In the genomic region with DNA sequence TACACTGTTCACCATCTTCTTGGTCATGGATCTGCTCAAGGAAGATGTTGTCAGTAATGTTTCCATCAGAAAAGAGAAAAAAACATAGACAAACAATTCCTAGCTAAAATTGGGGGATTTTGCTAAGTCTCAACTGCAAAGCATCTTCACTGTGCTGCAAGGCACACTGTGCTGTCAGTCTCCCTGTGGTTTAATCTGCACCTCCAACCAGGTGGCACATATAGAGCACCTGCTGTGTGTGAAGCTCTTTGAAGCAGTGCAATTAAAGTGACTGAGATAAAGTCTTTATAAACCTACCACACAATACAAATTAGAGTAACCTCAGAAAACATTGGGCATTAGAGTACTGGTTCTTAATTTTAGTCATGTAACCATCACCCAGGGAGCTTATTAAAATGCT, we compare ENCODE assay signal across 21 cellular contexts. TPM values are rescaled to one million over a fixed set of nuclear protein-coding genes. Genes with fewer than 3 reads are reported as not detected.
"Had no signal": no experiment of that assay in that cellular context is flagged by ENCODE, and none has a peak within 500 bp of the region (broad histone marks: within the 10 kb centered on the region; RNA-seq: fewer than 3 reads in every experiment).

No MANE protein-coding gene starts in this region.

- H3K4me3 ChIP-seq: MG63 had no signal

- H3K9ac ChIP-seq: SK-N-SH had no signal

- DNase-seq: IMR-90, Karpas-422, KG1, MG63, NCI-H1092, NCI-H1105 treated with DMSO at 0.1 percent for 48 hours, NCI-H1417 treated with DMSO at 0.1 percent for 48 hours, NCI-H1694, NCI-H187 treated with DMSO at 0.1 percent for 48 hours, NCI-H2029 treated with DMSO at 0.1 percent for 48 hours, NCI-H2171 treated with DMSO at 0.1 percent for 48 hours, NCI-H345, NCI-H446 treated with DMSO at 0.1 percent for 48 hours, NCI-H524 treated with DMSO at 0.1 percent for 48 hours, NCI-H69, NCI-H774, RPMI8226, SHP77, SK-N-SH had no signal

- H3K9me3 ChIP-seq: MG63, SK-N-SH had no signal

- H3K4me2 ChIP-seq: SK-N-SH had no signal

- ATAC-seq: HepG2 had no signal

- H3K36me3 ChIP-seq: MG63 had no signal

RNA-seq across cellular contexts. Expression of gene NRAP, which starts 6.3 kb away (rescaled TPM):
- total RNA-seq: HepG2, HT1080, IMR-90 had no signal
- polyA plus RNA-seq: HepG2, IMR-90, SK-N-SH had no signal
